ENCODE assay signal across 30 cellular contexts in the genomic region with DNA sequence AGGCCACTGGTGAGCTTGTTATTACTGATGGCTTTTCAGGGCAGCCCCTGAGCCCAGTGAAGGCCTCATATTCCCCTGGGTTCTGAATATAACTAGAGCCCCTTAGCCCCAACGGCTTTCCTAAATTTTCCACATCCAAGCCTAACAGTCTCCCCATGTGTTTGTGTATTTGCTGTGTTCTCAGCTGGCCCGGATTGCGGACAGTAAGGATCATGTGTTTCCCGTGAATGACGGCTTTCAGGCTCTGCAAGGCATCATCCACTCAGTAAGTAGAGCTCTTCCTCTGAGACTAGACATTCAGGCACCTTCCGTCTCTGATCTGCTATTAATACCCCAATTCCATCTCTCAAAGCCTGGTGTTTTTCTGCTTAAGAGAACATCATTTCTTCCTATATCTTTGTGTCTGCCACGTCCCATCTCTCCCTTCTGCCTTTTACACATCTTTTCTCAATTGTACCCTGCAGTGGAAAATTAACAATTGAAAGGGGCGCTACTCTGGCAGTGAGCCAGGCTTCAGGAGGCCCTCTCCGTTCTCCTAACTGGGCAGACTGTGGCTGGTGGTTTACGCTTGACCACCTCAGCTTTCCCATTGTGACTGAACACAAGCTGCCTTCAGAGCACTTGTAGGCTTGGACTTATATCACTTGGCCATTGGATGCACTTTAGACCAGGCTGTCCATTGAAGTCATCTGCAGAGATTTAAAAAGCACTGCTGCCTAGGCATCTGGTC.
DNase-seq lines count a peak whose midpoint lies in the region; ATAC-seq and TF ChIP-seq lines count a peak whose summit lies in the region.
"Had no signal": no experiment of that assay in that cellular context is flagged by ENCODE, and none has a peak within 500 bp of the region (broad histone marks: within the 10 kb centered on the region; RNA-seq: fewer than 3 reads in every experiment).

No MANE protein-coding gene starts in this region.

- no peak overlapping the region for H3K4me3 ChIP-seq in ascending aorta
- H3K4me3 ChIP-seq in kidney epithelial cell (ENCODE audit: low read depth, low read length): no peak overlapping the region
- H3K4me3 ChIP-seq in tibial artery: no peak overlapping the region
- H3K4me3 ChIP-seq: dorsolateral prefrontal cortex, gastrocnemius medialis, neural progenitor cell, Peyer's patch, stomach, transverse colon had no signal

- no peak overlapping the region for H3K27ac Mint-ChIP-seq in effector memory CD8-positive, alpha-beta T cell
- H3K27ac Mint-ChIP-seq in endothelial cell (ENCODE audit: unreplicated experiment): no peak overlapping the region
- H3K27ac Mint-ChIP-seq in T-helper 2 cell treated with Interferon-gamma antibody and Interleukin-4, amounts not matched to agents 5 μg/mL and 100 μg/mL, for 36 hours: no peak overlapping the region
- H3K27ac Mint-ChIP-seq: activated CD4-positive, alpha-beta T cell treated with anti-CD3 and anti-CD28 coated beads for 36 hours; activated CD8-positive, alpha-beta T cell treated with anti-CD3 and anti-CD28 coated beads, Interleukin-2, amount 10 ng/mL, durations not matched to agents 7 days and 5 days; activated naive CD4-positive, alpha-beta T cell treated with anti-CD3 and anti-CD28 coated beads for 36 hours; CD4-positive, alpha-beta T cell; neural progenitor cell had no signal

- H3K36me3 Mint-ChIP-seq in effector memory CD8-positive, alpha-beta T cell (ENCODE audit: insufficient read depth): no peaks in the 10 kb centered on the region
- H3K36me3 Mint-ChIP-seq in endothelial cell (ENCODE audit: low read depth, unreplicated experiment): no peaks in the 10 kb centered on the region
- H3K36me3 Mint-ChIP-seq in T-helper 2 cell treated with Interferon-gamma antibody and Interleukin-4, amounts not matched to agents 5 μg/mL and 100 μg/mL, for 36 hours (ENCODE audit: low read depth): no peaks in the 10 kb centered on the region

- TF ChIP-seq CTCF in ascending aorta (IDR thresholded peaks at IDR 0.05) (no peak), kidney epithelial cell (IDR thresholded peaks at IDR 0.05; ENCODE audit: insufficient read depth, low read length, poor library complexity, severe bottlenecking) (no peak), tibial artery (IDR thresholded peaks at IDR 0.05) (no peak), endothelial cell (IDR thresholded peaks at IDR 0.05; ENCODE audit: unreplicated experiment) (no peak)

- no peaks in the 10 kb centered on the region for H3K9me3 ChIP-seq in ascending aorta
- H3K9me3 ChIP-seq in tibial artery: no peaks in the 10 kb centered on the region
- H3K9me3 ChIP-seq: gastrocnemius medialis, Peyer's patch, stomach, transverse colon had no signal

- intact Hi-C loops in Right ventricle myocardium superior (cut with DNase I) (no loop called here), cardiac septum (cut with DNase I) (no loop called here), ascending aorta (cut with DNase I) (loop anchor here (5.0 kb wide), 1 partner anchor 230 kb away; no protein-coding TSS in a partner anchor), tibial artery (cut with DNase I; ENCODE audit: low total_unique reads) (loop anchor here (2.0 kb wide), 1 partner anchor 71 kb away; no protein-coding TSS in a partner anchor)

- H3K36me3 ChIP-seq in ascending aorta (peaks cover 0 to 22% of the 10 kb centered on the region in 2 donors), kidney epithelial cell (ENCODE audit: control insufficient read depth, insufficient read depth, low read length) (no peaks in the 10 kb centered on the region), tibial artery (peaks cover 6 to 30% (median 28%) of the 10 kb centered on the region in 3 donors)
- H3K36me3 ChIP-seq: gastrocnemius medialis, neural progenitor cell, Peyer's patch, transverse colon had no signal

- H3K4me1 ChIP-seq in ascending aorta (peaks cover 6 to 42% of the 10 kb centered on the region in 2 donors), tibial artery (peaks cover 0 to 83% (median 11%) of the 10 kb centered on the region in 4 donors)
- H3K4me1 ChIP-seq: neural progenitor cell had no signal

- peaks cover 51 to 62% of the 10 kb centered on the region in 2 donors for H3K27me3 Mint-ChIP-seq in effector memory CD8-positive, alpha-beta T cell
- H3K27me3 Mint-ChIP-seq in endothelial cell (ENCODE audit: unreplicated experiment): no peaks in the 10 kb centered on the region
- peaks cover 37% of the 10 kb centered on the region for H3K27me3 Mint-ChIP-seq in T-helper 2 cell treated with Interferon-gamma antibody and Interleukin-4, amounts not matched to agents 5 μg/mL and 100 μg/mL, for 36 hours (ENCODE audit: low read depth)

- H3K4me3 Mint-ChIP-seq in effector memory CD8-positive, alpha-beta T cell: no peak overlapping the region
- H3K4me3 Mint-ChIP-seq in endothelial cell (ENCODE audit: unreplicated experiment): no peak overlapping the region
- no peak overlapping the region for H3K4me3 Mint-ChIP-seq in T-helper 2 cell treated with Interferon-gamma antibody and Interleukin-4, amounts not matched to agents 5 μg/mL and 100 μg/mL, for 36 hours
- H3K4me3 Mint-ChIP-seq: activated CD4-positive, alpha-beta T cell treated with anti-CD3 and anti-CD28 coated beads for 36 hours; activated CD8-positive, alpha-beta T cell treated with anti-CD3 and anti-CD28 coated beads, Interleukin-2, amount 10 ng/mL, durations not matched to agents 7 days and 5 days; activated naive CD4-positive, alpha-beta T cell treated with anti-CD3 and anti-CD28 coated beads for 36 hours; CD4-positive, alpha-beta T cell; neural progenitor cell had no signal

- peak; percentile 29 for ATAC-seq in Right ventricle myocardium superior (ENCODE audit: poor library complexity)
- no peak for ATAC-seq in effector memory CD8-positive, alpha-beta T cell (replicated peaks)
- ATAC-seq: activated CD4-positive, alpha-beta T cell treated with anti-CD3 and anti-CD28 coated beads for 36 hours; activated CD8-positive, alpha-beta T cell treated with anti-CD3 and anti-CD28 coated beads, Interleukin-2, amount 10 ng/mL, durations not matched to agents 7 days and 5 days; gastrocnemius medialis; HepG2; left colon; sciatic nerve had no signal

- DNase-seq in Right ventricle myocardium superior: no peak
- no peak for DNase-seq in cardiac septum (ENCODE audit: low spot score)
- no peak for DNase-seq in ascending aorta (ENCODE audit: low spot score in 2 of 2)
- peak; percentile 44 for DNase-seq in kidney epithelial cell (ENCODE audit: low read depth)
- no peak for DNase-seq in tibial artery
- no peak for DNase-seq in effector memory CD8-positive, alpha-beta T cell
- DNase-seq in endothelial cell (ENCODE audit: low spot score): no peak
- DNase-seq in T-helper 2 cell treated with Interferon-gamma antibody and Interleukin-4, amounts not matched to agents 5 μg/mL and 100 μg/mL, for 36 hours (ENCODE audit: low spot score): no peak
- DNase-seq: activated CD4-positive, alpha-beta T cell treated with anti-CD3 and anti-CD28 coated beads for 36 hours; activated CD8-positive, alpha-beta T cell treated with anti-CD3 and anti-CD28 coated beads, Interleukin-2, amount 10 ng/mL, durations not matched to agents 7 days and 5 days; activated naive CD4-positive, alpha-beta T cell treated with anti-CD3 and anti-CD28 coated beads for 36 hours; AML-193; brain microvascular endothelial cell; CD4-positive, alpha-beta T cell; dorsolateral prefrontal cortex; gastrocnemius medialis; hypothalamus; left colon; mesendoderm; NCI-H1694 treated with DMSO at 0.1 percent for 48 hours; NCI-H2171 treated with DMSO at 0.1 percent for 48 hours; NCI-H526; Peyer's patch; SIG-M5; stimulated activated CD4-positive, alpha-beta T cell treated with anti-CD3 and anti-CD28 coated beads, Interleukin-4, amount 100 ng/mL, for 1 hour; stomach; transverse colon had no signal

- no peaks in the 10 kb centered on the region for H3K4me1 Mint-ChIP-seq in effector memory CD8-positive, alpha-beta T cell (ENCODE audit: low read depth in 2 of 2)
- peaks cover 2% of the 10 kb centered on the region for H3K4me1 Mint-ChIP-seq in endothelial cell (ENCODE audit: unreplicated experiment)
- no peaks in the 10 kb centered on the region for H3K4me1 Mint-ChIP-seq in T-helper 2 cell treated with Interferon-gamma antibody and Interleukin-4, amounts not matched to agents 5 μg/mL and 100 μg/mL, for 36 hours (ENCODE audit: low read depth)
- H3K4me1 Mint-ChIP-seq: activated CD4-positive, alpha-beta T cell treated with anti-CD3 and anti-CD28 coated beads for 36 hours had no signal

- peak overlapping the region; percentile 92 for H3K27ac ChIP-seq in ascending aorta
- H3K27ac ChIP-seq in tibial artery: peak overlapping the region; percentile 45 to 48
- H3K27ac ChIP-seq: brain microvascular endothelial cell, neural progenitor cell, Peyer's patch, stomach, transverse colon had no signal

- no peaks in the 10 kb centered on the region for H3K27me3 ChIP-seq in ascending aorta
- H3K27me3 ChIP-seq in kidney epithelial cell (ENCODE audit: control insufficient read depth, insufficient read depth, low read length): no peaks in the 10 kb centered on the region
- H3K27me3 ChIP-seq in tibial artery: no peaks in the 10 kb centered on the region
- H3K27me3 ChIP-seq: brain microvascular endothelial cell, dorsolateral prefrontal cortex, gastrocnemius medialis, neural progenitor cell, Peyer's patch, stomach, transverse colon had no signal

- no peaks in the 10 kb centered on the region for H3K9me3 Mint-ChIP-seq in effector memory CD8-positive, alpha-beta T cell
- H3K9me3 Mint-ChIP-seq in endothelial cell (ENCODE audit: unreplicated experiment): no peaks in the 10 kb centered on the region
- no peaks in the 10 kb centered on the region for H3K9me3 Mint-ChIP-seq in T-helper 2 cell treated with Interferon-gamma antibody and Interleukin-4, amounts not matched to agents 5 μg/mL and 100 μg/mL, for 36 hours
- H3K9me3 Mint-ChIP-seq: activated naive CD4-positive, alpha-beta T cell treated with anti-CD3 and anti-CD28 coated beads for 36 hours; CD4-positive, alpha-beta T cell; neural progenitor cell had no signal

Comparison
In these comparisons a context has a peak if more than half of its experiments do, and no peak if none do; other contexts are left out.
1. intact Hi-C loops: an anchor here in ascending aorta (5.0 kb wide) and tibial artery (2.0 kb wide); none called in Right ventricle myocardium superior and cardiac septum.